Comparison of ENCODE assay signal across 20 cellular contexts in genomic region chr4:1556541-1557220, GRCh38.
A peak's percentile ranks its signal among the peaks of the same experiment; 100 is the strongest.
DNase-seq lines count a peak whose midpoint lies in the region; ATAC-seq, FAIRE-seq and TF ChIP-seq lines count a peak whose summit lies in the region.
"Had no signal": no experiment of that assay in that cellular context is flagged by ENCODE, and none has a peak within 500 bp of the region (broad histone marks: within the 10 kb centered on the region; RNA-seq: fewer than 3 reads in every experiment).

No MANE protein-coding gene starts in this region.

- in situ Hi-C loops in HepG2 (cut with HindIII; ENCODE audit: extremely low pct_ligation_motif_present, low pct_unique_long_range_greater_than_20kb): no loop called here

- H3K4me3 Mint-ChIP-seq in activated CD4-positive, alpha-beta T cell treated with anti-CD3 and anti-CD28 coated beads for 36 hours: no peak overlapping the region
- H3K4me3 Mint-ChIP-seq: activated CD4-positive, alpha-beta T cell treated with anti-CD3 and anti-CD28 coated beads, Interleukin-2, amount 10 ng/mL, durations not matched to agents 24 days and 14 days; central memory CD8-positive, alpha-beta T cell; naive thymus-derived CD4-positive, alpha-beta T cell; T-helper 17 cell had no signal

- H3K27ac Mint-ChIP-seq in activated CD4-positive, alpha-beta T cell treated with anti-CD3 and anti-CD28 coated beads for 36 hours: no peak overlapping the region
- H3K27ac Mint-ChIP-seq: activated CD4-positive, alpha-beta T cell treated with anti-CD3 and anti-CD28 coated beads, Interleukin-2, amount 10 ng/mL, durations not matched to agents 24 days and 14 days; activated naive CD4-positive, alpha-beta T cell treated with anti-CD3 and anti-CD28 coated beads, Interleukin-2, amount 50 U/mL, for 72 hours; naive thymus-derived CD4-positive, alpha-beta T cell; T-helper 17 cell had no signal

- TF ChIP-seq POLR2A in HepG2 (IDR thresholded peaks at IDR 0.05; ENCODE audit: insufficient read depth in 1 of 2, low read depth in 2 of 2, low read length in 2 of 2): no peak
- TF ChIP-seq POLR2A in right lobe of liver (IDR thresholded peaks at IDR 0.05): no peak

- no peaks in the 10 kb centered on the region for H3K36me3 Mint-ChIP-seq in activated CD4-positive, alpha-beta T cell treated with anti-CD3 and anti-CD28 coated beads for 36 hours (ENCODE audit: low read depth)
- H3K36me3 Mint-ChIP-seq: activated naive CD4-positive, alpha-beta T cell treated with anti-CD3 and anti-CD28 coated beads, Interleukin-2, amount 50 U/mL, for 72 hours; naive thymus-derived CD4-positive, alpha-beta T cell had no signal

- no peak overlapping the region for H3K4me3 ChIP-seq in HepG2 (replicated peaks in 1 of 3; ENCODE audit: insufficient read depth in 1 of 3, low read depth in 2 of 3, low read length in 3 of 3)
- no peak overlapping the region for H3K4me3 ChIP-seq in right lobe of liver
- H3K4me3 ChIP-seq in SK-N-SH (ENCODE audit: low read depth in 2 of 2, low read length in 1 of 2): no peak overlapping the region
- H3K4me3 ChIP-seq: dorsolateral prefrontal cortex, skin epidermis had no signal

- H3K27ac ChIP-seq in HepG2 (ENCODE audit: extremely low read length, insufficient read depth, low read length): no peak overlapping the region
- H3K27ac ChIP-seq in right lobe of liver: no peak overlapping the region
- H3K27ac ChIP-seq in SK-N-SH (ENCODE audit: low read depth in 2 of 2, low read length in 1 of 2): no peak overlapping the region
- H3K27ac ChIP-seq: C4-2B, dorsolateral prefrontal cortex, skin epidermis had no signal

- TF ChIP-seq CTCF in HepG2 (CRISPR knock-in tag; IDR thresholded peaks at IDR 0.05) (no peak), right lobe of liver (IDR thresholded peaks at IDR 0.05) (no peak), SK-N-SH (IDR thresholded peaks at IDR 0.05) (no peak)

- CTCF ChIA-PET in HepG2 (lab: Yijun Ruan, JAX; ENCODE audit: low intra/inter-chr PET ratio, low total read pairs): no interaction called here
- CTCF ChIA-PET in SK-N-SH (lab: Yijun Ruan, JAX): no interaction called here
- CTCF ChIA-PET in activated CD4-positive, alpha-beta T cell treated with anti-CD3 and anti-CD28 coated beads for 36 hours (lab: Charles Lee): interaction anchor here (0.7 kb wide), 1 partner anchor 957 kb away, joined by 3 read pairs; no protein-coding TSS in a partner anchor

- FAIRE-seq in HepG2 (lab: Jason Lieb, UNC): no peak

- H3K4me1 Mint-ChIP-seq in activated CD4-positive, alpha-beta T cell treated with anti-CD3 and anti-CD28 coated beads for 36 hours: no peaks in the 10 kb centered on the region
- H3K4me1 Mint-ChIP-seq: activated CD4-positive, alpha-beta T cell treated with anti-CD3 and anti-CD28 coated beads, Interleukin-2, amount 10 ng/mL, durations not matched to agents 24 days and 14 days; central memory CD8-positive, alpha-beta T cell; naive thymus-derived CD4-positive, alpha-beta T cell; T-helper 17 cell had no signal

- no peaks in the 10 kb centered on the region for H3K9me3 Mint-ChIP-seq in activated CD4-positive, alpha-beta T cell treated with anti-CD3 and anti-CD28 coated beads for 36 hours (ENCODE audit: low read depth)
- H3K9me3 Mint-ChIP-seq: activated CD4-positive, alpha-beta T cell treated with anti-CD3 and anti-CD28 coated beads, Interleukin-2, amount 10 ng/mL, durations not matched to agents 24 days and 14 days; activated naive CD4-positive, alpha-beta T cell treated with anti-CD3 and anti-CD28 coated beads, Interleukin-2, amount 50 U/mL, for 72 hours; central memory CD8-positive, alpha-beta T cell; naive thymus-derived CD4-positive, alpha-beta T cell had no signal

- DNase-seq in HepG2 (ENCODE audit: low spot score): no peak
- no peak for DNase-seq in right lobe of liver
- peak; percentile 62 for DNase-seq in SK-N-SH
- DNase-seq in islet precursor cell: peak; percentile 65
- no peak for DNase-seq in activated CD4-positive, alpha-beta T cell treated with anti-CD3 and anti-CD28 coated beads for 36 hours
- DNase-seq in AML-193 (lab: John Stamatoyannopoulos, UW): no peak
- DNase-seq: activated CD4-positive, alpha-beta T cell treated with anti-CD3 and anti-CD28 coated beads, Interleukin-2, amount 10 ng/mL, durations not matched to agents 24 days and 14 days; aorta; naive thymus-derived CD4-positive, alpha-beta T cell; NCI-H1105 treated with DMSO at 0.1 percent for 48 hours; NCI-H2081 treated with DMSO at 0.1 percent for 48 hours; T-helper 17 cell had no signal

- intact Hi-C loops in HepG2 (cut with micrococcal nuclease; ENCODE audit: unreplicated experiment): no loop called here
- intact Hi-C loops in right lobe of liver (cut with DNase I): no loop called here
- intact Hi-C loops in activated CD4-positive, alpha-beta T cell treated with anti-CD3 and anti-CD28 coated beads for 36 hours (cut with DNase I, micrococcal nuclease): loop anchor here in 1 of 2 experiments (5.0 kb wide), 1 partner anchor 49 kb away; no protein-coding TSS in a partner anchor

- H3K4me1 ChIP-seq in HepG2 (ENCODE audit: insufficient read depth, low read length) (no peaks in the 10 kb centered on the region), right lobe of liver (no peaks in the 10 kb centered on the region), SK-N-SH (ENCODE audit: control insufficient read depth in 1 of 2, insufficient read depth in 2 of 2, low read depth in 1 of 2, low read length in 1 of 2) (peaks cover 0 to 3% of the 10 kb centered on the region in 2 experiments; a peak in 1 of 4 replicates)

- H4K20me1 ChIP-seq in HepG2 (ENCODE audit: insufficient read depth, low read length): 0 out of 2 replicates have a peak, but pooled peaks cover 3% of the 10 kb centered on the region
- no peaks in the 10 kb centered on the region for H4K20me1 ChIP-seq in SK-N-SH (ENCODE audit: insufficient read depth)

- no peak overlapping the region for H2AFZ ChIP-seq in HepG2 (ENCODE audit: low read length)
- H2AFZ ChIP-seq in SK-N-SH (ENCODE audit: low read depth): no peak overlapping the region

- H3K27me3 ChIP-seq in HepG2 (ENCODE audit: control insufficient read depth in 1 of 2, insufficient read depth in 2 of 2, low read length in 2 of 2) (peaks cover 26 to 86% of the 10 kb centered on the region in 2 experiments), right lobe of liver (no peaks in the 10 kb centered on the region), SK-N-SH (ENCODE audit: insufficient read depth) (peaks cover 89% of the 10 kb centered on the region)

- ATAC-seq in HepG2 (no peak), right lobe of liver (no peak), GM21360 (IDR thresholded peaks at IDR 0.05; ENCODE audit: unreplicated experiment) (no peak), HG03196 (IDR thresholded peaks at IDR 0.05; ENCODE audit: unreplicated experiment) (no peak)
- ATAC-seq in activated CD4-positive, alpha-beta T cell treated with anti-CD3 and anti-CD28 coated beads for 36 hours: no peak
- ATAC-seq: left lobe of liver; naive thymus-derived CD4-positive, alpha-beta T cell; T-helper 17 cell had no signal

- H3K79me2 ChIP-seq in HepG2 (ENCODE audit: insufficient read depth, low read length) (no peaks in the 10 kb centered on the region), SK-N-SH (ENCODE audit: insufficient read depth) (no peaks in the 10 kb centered on the region)

- POLR2A ChIA-PET in HepG2 (lab: Yijun Ruan, JAX): no interaction called here
- POLR2A ChIA-PET in SK-N-SH (lab: Yijun Ruan, JAX): no interaction called here
- POLR2A ChIA-PET in activated CD4-positive, alpha-beta T cell treated with anti-CD3 and anti-CD28 coated beads for 36 hours (lab: Charles Lee): no interaction called here

- H3K4me2 ChIP-seq in HepG2 (ENCODE audit: low read depth, low read length) (no peak overlapping the region), SK-N-SH (no peak overlapping the region)

- H3K36me3 ChIP-seq in HepG2 (replicated peaks in 1 of 2; ENCODE audit: control insufficient read depth in 1 of 2, insufficient read depth in 2 of 2, low read length in 2 of 2) (no peaks in the 10 kb centered on the region), right lobe of liver (no peaks in the 10 kb centered on the region), SK-N-SH (replicated peaks in 1 of 2; ENCODE audit: control insufficient read depth in 1 of 2, insufficient read depth in 2 of 2, low read length in 1 of 2) (no peaks in the 10 kb centered on the region)

- H3K27me3 Mint-ChIP-seq in activated CD4-positive, alpha-beta T cell treated with anti-CD3 and anti-CD28 coated beads for 36 hours: peaks cover 6% of the 10 kb centered on the region

- TF ChIP-seq RAD21 in HepG2 (CRISPR knock-in tag; IDR thresholded peaks at IDR 0.05) (no peak), SK-N-SH (IDR thresholded peaks at IDR 0.05; ENCODE audit: low read length) (no peak)

- H3K9me2 ChIP-seq in SK-N-SH: no peaks in the 10 kb centered on the region

- H3K9ac ChIP-seq in HepG2 (ENCODE audit: insufficient read depth, low read depth, low read length) (no peak overlapping the region), SK-N-SH (no peak overlapping the region)

- no peaks in the 10 kb centered on the region for H3K9me3 ChIP-seq in HepG2 (ENCODE audit: low read length)
- H3K9me3 ChIP-seq in right lobe of liver: no peaks in the 10 kb centered on the region
- H3K9me3 ChIP-seq in SK-N-SH: no peaks in the 10 kb centered on the region

- 8% methylated on average over 25 of the region's 31 CpGs for whole genome bisulfite sequencing in HepG2 (ENCODE audit: low lambda C conversion rate)
- WGBS in right lobe of liver (ENCODE audit: insufficient coverage, low coverage, low lambda C conversion rate, missing lambda C conversion rate): 22% methylated on average over 19 of the region's 31 CpGs
- 6% methylated on average over 23 of the region's 31 CpGs for WGBS in SK-N-SH (ENCODE audit: low lambda C conversion rate)

- BruUV-seq in HepG2 (replicated peaks; lab: Mats Ljungman, UMichigan): no TSS peak

- TF ChIP-seq EP300 in HepG2 (IDR thresholded peaks at IDR 0.05; ENCODE audit: low read depth in 2 of 2, low read length in 2 of 2) (no peak), HepG2 (CRISPR knock-in tag; IDR thresholded peaks at IDR 0.05; ENCODE audit: borderline replicate concordance) (no peak), SK-N-SH (IDR thresholded peaks at IDR 0.05; ENCODE audit: borderline replicate concordance in 1 of 2, low read depth in 1 of 2, low read length in 1 of 2) (no peak)

- H3F3A ChIP-seq in SK-N-SH (replicated peaks; ENCODE audit: insufficient read depth): no peaks in the 10 kb centered on the region

TF ChIP-seq in SK-N-SH, 30 proteins besides CTCF, POLR2A, EP300 and RAD21:
- TF ChIP-seq MXI1 (IDR thresholded peaks at IDR 0.05; ENCODE audit: low read depth, low read length): no peak
- TF ChIP-seq EZH2phosphoT487 (IDR thresholded peaks at IDR 0.05; ENCODE audit: borderline replicate concordance, low read depth): peak; percentile 90; the same call in 1 of the 2 replicates

Comparison
In these comparisons a context has a peak if more than half of its experiments do, and no peak if none do; other contexts are left out.
1. DNase-seq: peak in SK-N-SH (single experiment) and islet precursor cell (single experiment); none in HepG2 (single experiment), right lobe of liver (0 of 3), activated CD4-positive, alpha-beta T cell treated with anti-CD3 and anti-CD28 coated beads for 36 hours (single experiment) and AML-193 (0 of 2).